13 cellular contexts compared by ENCODE assay signal in the genomic region with DNA sequence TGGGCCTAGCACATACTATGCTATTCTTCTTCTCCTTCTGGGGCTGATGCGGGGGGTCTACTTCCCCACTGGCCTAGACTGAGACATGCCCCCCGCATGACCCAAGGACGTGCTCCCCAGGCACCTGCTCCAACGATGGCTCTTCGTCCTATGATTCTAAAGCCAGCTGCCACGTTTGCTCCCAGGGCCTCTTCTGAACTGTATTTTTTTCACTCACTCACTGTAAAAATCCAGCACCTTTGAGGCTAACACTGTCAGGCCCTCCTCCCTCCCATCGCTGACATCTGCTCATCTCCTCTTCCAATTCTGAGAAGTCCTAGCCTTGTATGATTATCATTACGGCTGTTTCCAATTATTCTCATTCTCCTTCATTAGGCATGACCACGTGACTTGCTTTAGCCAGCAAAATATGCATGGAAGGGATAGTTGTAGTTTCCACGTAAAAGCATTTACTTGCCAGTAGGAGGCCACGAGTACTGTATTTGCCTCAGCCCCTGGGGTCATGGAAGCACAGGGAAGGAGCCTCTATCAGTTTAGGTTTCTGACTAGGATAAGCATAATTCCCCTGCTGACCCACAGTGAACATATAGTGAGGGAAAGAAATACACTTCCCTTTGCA. TPM values are rescaled to one million over a fixed set of nuclear protein-coding genes. Genes with fewer than 3 reads are reported as not detected.
A peak's percentile ranks its signal among the peaks of the same experiment; 100 is the strongest.
DNase-seq lines count a peak whose midpoint lies in the region; TF ChIP-seq lines count a peak whose summit lies in the region.
"Had no signal": no experiment of that assay in that cellular context is flagged by ENCODE, and none has a peak within 500 bp of the region (broad histone marks: within the 10 kb centered on the region; RNA-seq: fewer than 3 reads in every experiment).

No MANE protein-coding gene starts in this region.

- no peaks in the 10 kb centered on the region for H3K9me3 ChIP-seq in ascending aorta

- H3K27ac ChIP-seq in 22Rv1: no peak overlapping the region
- H3K27ac ChIP-seq in substantia nigra (ENCODE audit: low read depth, low read length, poor library complexity, severe bottlenecking): no peak overlapping the region
- no peak overlapping the region for H3K27ac ChIP-seq in ascending aorta
- H3K27ac ChIP-seq: C4-2B had no signal

- no peaks in the 10 kb centered on the region for H3K27me3 ChIP-seq in ascending aorta

- intact Hi-C loops in ascending aorta (cut with DNase I): loop anchor here (5.0 kb wide), 1 partner anchor 121 kb away; no protein-coding TSS in a partner anchor

- H3K36me3 ChIP-seq in ascending aorta: no peaks in the 10 kb centered on the region

- DNase-seq in SK-N-DZ (ENCODE audit: low spot score) (peak; percentile 70), fibroblast of peridontal ligament (ENCODE audit: extremely low read depth) (peak; percentile 60), RKO (ENCODE audit: low spot score) (no peak), substantia nigra (lab: John Stamatoyannopoulos, UW) (no peak), ascending aorta (ENCODE audit: low spot score in 2 of 2) (no peak)
- DNase-seq in activated CD4-positive, alpha-beta T cell treated with anti-CD3 and anti-CD28 coated beads, Interleukin-2, amount 50 U/mL, for 48 hours: no peak
- DNase-seq: activated B cell treated with CpG ODN at 0.5 μM for 24 hours; activated T-cell treated with anti-CD3 and anti-CD28 coated beads, Interleukin-2, amount 50 U/mL, for 24 hours; naive thymus-derived CD4-positive, alpha-beta T cell; stimulated activated CD4-positive, alpha-beta T cell treated with anti-CD3 and anti-CD28 coated beads, Interleukin-12 subunit alpha, Interleukin-12 subunit beta, amount 100 ng/mL, for 4 hours had no signal

- TF ChIP-seq CTCF in 22Rv1 (IDR thresholded peaks at IDR 0.05) (peak; percentile 21; the same call in 1 of the 2 replicates), GM12872 (IDR thresholded peaks at IDR 0.05; ENCODE audit: insufficient read depth, low read depth, low read length) (peak; percentile 17; the same call in 1 of the 3 replicates), ascending aorta (IDR thresholded peaks at IDR 0.05) (no peak)

- H3K4me1 ChIP-seq in ascending aorta: peaks cover 12 to 28% of the 10 kb centered on the region in 2 donors

- H3K4me3 ChIP-seq in ascending aorta: no peak overlapping the region

RNA-seq across cellular contexts. Expression of a gene that starts 19.1 kb away (rescaled TPM):
- polyA plus RNA-seq in SK-N-DZ (2014; cell fraction: cytosol; rRNA removed): not detected in 2 replicates
- not detected in 2 replicates for polyA plus RNA-seq in SK-N-DZ (2014; cell fraction: nucleus; rRNA removed)
- total RNA-seq in ascending aorta: not detected
- total RNA-seq: activated B cell treated with CpG ODN at 0.5 μM for 24 hours; naive thymus-derived CD4-positive, alpha-beta T cell had no signal
- polyA plus RNA-seq: naive thymus-derived CD4-positive, alpha-beta T cell had no signal

Comparison
In these comparisons a context has a peak if more than half of its experiments do, and no peak if none do; other contexts are left out.
1. CTCF ChIP-seq: peak in 22Rv1 (single experiment) and GM12872 (single experiment); none in ascending aorta (0 of 3).
2. DNase-seq: peak in SK-N-DZ (single experiment) and fibroblast of peridontal ligament (single experiment); none in RKO (single experiment), substantia nigra (0 of 49), activated CD4-positive, alpha-beta T cell treated with anti-CD3 and anti-CD28 coated beads, Interleukin-2, amount 50 U/mL, for 48 hours (0 of 2) and ascending aorta (0 of 2).